In the genomic region with DNA sequence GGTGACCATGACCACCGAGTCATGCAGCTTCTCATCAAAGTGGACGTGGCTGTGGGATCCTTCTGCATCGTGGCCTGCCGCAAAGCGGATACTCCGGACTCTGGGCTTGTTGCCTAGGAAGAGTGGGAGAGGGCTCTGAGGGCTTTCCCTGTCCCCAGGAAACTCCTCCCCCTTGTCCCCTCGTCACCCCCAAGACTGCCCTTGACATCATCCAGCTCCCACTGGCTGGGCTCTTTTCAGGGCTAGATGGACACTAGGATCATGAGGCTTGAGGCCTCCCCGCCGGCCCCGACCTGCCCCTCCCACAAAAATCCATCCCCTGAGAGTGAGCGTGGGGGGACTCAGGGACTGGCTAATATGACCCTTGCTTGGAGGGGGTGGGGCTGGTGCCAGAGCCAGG, we compare ENCODE assay signal across 20 cellular contexts. TPM values are rescaled to one million over a fixed set of nuclear protein-coding genes. Genes with fewer than 3 reads are reported as not detected.
"Had no signal": no experiment of that assay in that cellular context is flagged by ENCODE, and none has a peak within 500 bp of the region (broad histone marks: within the 10 kb centered on the region; RNA-seq: fewer than 3 reads in every experiment).

No MANE protein-coding gene starts in this region.

- ATAC-seq: activated CD8-positive, alpha-beta memory T cell treated with anti-CD3 and anti-CD28 coated beads, Interleukin-2, amount 10 ng/mL, durations not matched to agents 7 days and 5 days; naive thymus-derived CD4-positive, alpha-beta T cell; stimulated activated naive CD8-positive, alpha-beta T cell treated with anti-CD3 and anti-CD28 coated beads, Interleukin-15, amount 100 ng/mL, for 72 hours had no signal

- DNase-seq: activated CD4-positive, alpha-beta memory T cell treated with anti-CD3 and anti-CD28 coated beads, Interleukin-2, amount 10 ng/mL, durations not matched to agents 7 days and 5 days; activated CD4-positive, alpha-beta T cell treated with anti-CD3 and anti-CD28 coated beads for 48 hours; activated CD4-positive, CD25-positive, alpha-beta regulatory T cell; activated CD8-positive, alpha-beta memory T cell treated with anti-CD3 and anti-CD28 coated beads, Interleukin-2, amount 10 ng/mL, durations not matched to agents 7 days and 5 days; amniotic stem cell; dermis blood vessel endothelial cell; effector memory CD4-positive, alpha-beta T cell; foreskin fibroblast; glutamatergic neuron; kidney glomerular epithelial cell; mesendoderm; naive thymus-derived CD4-positive, alpha-beta T cell; stimulated activated CD4-positive, alpha-beta T cell treated with anti-CD3 and anti-CD28 coated beads, Interleukin-15, amount 100 ng/mL, for 24 hours; stimulated activated CD4-positive, alpha-beta T cell treated with anti-CD3 and anti-CD28 coated beads, Interleukin-2, amount 100 ng/mL, for 48 hours; stimulated activated naive CD8-positive, alpha-beta T cell treated with anti-CD3 and anti-CD28 coated beads, Interleukin-15, amount 100 ng/mL, for 72 hours; T1000 had no signal

- H3K4me3 ChIP-seq: skin epidermis had no signal

RNA-seq across cellular contexts. Expression of gene SPEF1, which starts 22.7 kb away (rescaled TPM):
- total RNA-seq: activated CD4-positive, alpha-beta memory T cell treated with anti-CD3 and anti-CD28 coated beads, Interleukin-2, amount 10 ng/mL, durations not matched to agents 7 days and 5 days; dermis blood vessel endothelial cell; urinary bladder had no signal
- polyA plus RNA-seq: naive thymus-derived CD4-positive, alpha-beta T cell had no signal

RNA-seq across cellular contexts. Expression of gene HSPA12B, which starts 26.1 kb away (rescaled TPM):
- total RNA-seq: activated CD8-positive, alpha-beta memory T cell treated with anti-CD3 and anti-CD28 coated beads, Interleukin-2, amount 10 ng/mL, durations not matched to agents 7 days and 5 days; naive thymus-derived CD4-positive, alpha-beta T cell; renal cortical epithelial cell; T-helper 1 cell treated with Interleukin-12 subunit alpha and Interleukin-12 subunit beta and Interleukin-4 antibody, amounts not matched to agents 30 ng/mL and 1 ng/mL, for 36 hours had no signal
